ENCODE assay signal across 23 cellular contexts in the genomic region with DNA sequence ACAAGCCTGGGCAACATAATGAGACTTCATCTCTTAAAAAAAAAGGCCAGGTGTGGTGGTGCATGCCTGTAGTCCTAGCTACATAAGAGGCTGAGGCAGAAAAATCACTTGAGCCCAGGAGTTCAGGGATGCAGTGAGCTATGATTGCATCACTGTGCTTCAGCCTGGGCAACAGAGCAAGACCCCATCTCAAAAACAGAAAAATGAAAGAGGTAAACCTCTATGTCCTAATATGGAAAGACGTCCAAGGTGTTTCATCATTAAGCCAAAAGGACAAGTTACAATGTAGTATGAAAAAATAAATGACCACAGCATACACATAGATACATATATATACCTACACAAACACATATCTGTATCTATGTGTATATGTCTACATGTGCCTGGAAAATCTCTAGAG. TPM values are rescaled to one million over a fixed set of nuclear protein-coding genes. Genes with fewer than 3 reads are reported as not detected.
DNase-seq lines count a peak whose midpoint lies in the region; ATAC-seq, FAIRE-seq and TF ChIP-seq lines count a peak whose summit lies in the region.
"Had no signal": no experiment of that assay in that cellular context is flagged by ENCODE, and none has a peak within 500 bp of the region (broad histone marks: within the 10 kb centered on the region; RNA-seq: fewer than 3 reads in every experiment).

No MANE protein-coding gene starts in this region.

- H2BK5ac ChIP-seq in IMR-90 (ENCODE audit: low read depth, low read length, poor library complexity, severe bottlenecking) = no peak overlapping the region

- H3K23ac ChIP-seq in IMR-90 (ENCODE audit: low read depth, low read length) = no peak overlapping the region

- peaks cover 83% of the 10 kb centered on the region for H3K79me2 ChIP-seq in K562 (ENCODE audit: control insufficient read depth, insufficient read depth, low read length)

- no peaks in the 10 kb centered on the region for H3K36me3 Mint-ChIP-seq in HFFc6 (ENCODE audit: low read depth)
- H3K36me3 Mint-ChIP-seq: CD14-positive monocyte; CD4-positive, alpha-beta memory T cell; CD4-positive, CD25-positive, alpha-beta regulatory T cell had no signal

- no peak overlapping the region for H3K56ac ChIP-seq in IMR-90 (ENCODE audit: extremely low read depth, insufficient read depth, low read length)

- CTCF ChIA-PET in HEK293 (lab: Yijun Ruan, JAX) (interaction anchor here (0.7 kb wide), 1 partner anchor 457 kb away, joined by 3 read pairs; no protein-coding TSS in a partner anchor), IMR-90 (lab: Yijun Ruan, JAX) (no interaction called here), K562 (lab: Yijun Ruan, JAX; ENCODE audit: low intra/inter-chr PET ratio) (no interaction called here)

- H3K9me3 ChIP-seq in HEK293 (ENCODE audit: control insufficient read depth, insufficient read depth, low read depth, low read length) (no peaks in the 10 kb centered on the region), IMR-90 (ENCODE audit: control insufficient read depth, insufficient read depth, low read length) (0 out of 2 replicates have a peak, but pooled peaks cover 2% of the 10 kb centered on the region), K562 (replicated peaks; ENCODE audit: control insufficient read depth, insufficient read depth, low read depth, low read length) (no peaks in the 10 kb centered on the region), gastrocnemius medialis (no peaks in the 10 kb centered on the region), MG63 (no peaks in the 10 kb centered on the region)
- H3K9me3 ChIP-seq: BE2C, BLaER1 had no signal

- no peak overlapping the region for H2BK15ac ChIP-seq in IMR-90 (ENCODE audit: low read depth, low read length)

- BruUV-seq in IMR-90 (replicated peaks; lab: Mats Ljungman, UMichigan) (no TSS peak), K562 (replicated peaks; lab: Mats Ljungman, UMichigan) (no TSS peak)

- DNase-seq in IMR-90 (no peak), K562 (ENCODE audit: extremely low read depth in 1 of 4, low spot score in 3 of 4) (no peak), gastrocnemius medialis (no peak), HFFc6 (no peak), MG63 (no peak)
- DNase-seq: 8988T; ACHN; BE2C; C1 segment of cervical spinal cord; CD4-positive, alpha-beta memory T cell; CD4-positive, CD25-positive, alpha-beta regulatory T cell; CD8-positive, alpha-beta memory T cell; COR-L47; GF-D8 had no signal

- ATAC-seq in IMR-90 (ENCODE audit: low read depth) (no peak), K562 (no peak), gastrocnemius medialis (no peak), GM21825 (IDR thresholded peaks at IDR 0.05; ENCODE audit: unreplicated experiment) (no peak)

- H4K8ac ChIP-seq in IMR-90 (ENCODE audit: low read depth in 2 of 2, low read length in 2 of 2) = no peak overlapping the region

- H4K91ac ChIP-seq in IMR-90 (ENCODE audit: insufficient read depth, low read depth, low read length) = no peak overlapping the region

- no peak overlapping the region for H3K14ac ChIP-seq in IMR-90 (replicated peaks; ENCODE audit: low read depth, low read length)

- H4K20me1 ChIP-seq in IMR-90 (ENCODE audit: insufficient read depth, low read length) (no peaks in the 10 kb centered on the region), K562 (replicated peaks; ENCODE audit: control insufficient read depth, insufficient read depth, low read length) (0 out of 2 replicates have a peak, but pooled peaks cover 6% of the 10 kb centered on the region)
- H4K20me1 ChIP-seq: BLaER1 had no signal

- H2AFZ ChIP-seq in IMR-90 (replicated peaks; ENCODE audit: low read length, poor library complexity) = no peak overlapping the region
- H2AFZ ChIP-seq in K562 (ENCODE audit: low read depth, low read length) = no peak overlapping the region

- H3K4me2 ChIP-seq in IMR-90 (ENCODE audit: low read depth, low read length) = no peak overlapping the region
- no peak overlapping the region for H3K4me2 ChIP-seq in K562 (ENCODE audit: insufficient read depth, low read length)
- H3K4me2 ChIP-seq: BLaER1 had no signal

- H4K5ac ChIP-seq in IMR-90 (ENCODE audit: low read depth, low read length) = no peak overlapping the region

- no peak for FAIRE-seq in K562 (lab: Jason Lieb, UNC)
- FAIRE-seq: A204.1, D721Med, G401.6, GM12891, GM19239 had no signal

- H3K4me1 Mint-ChIP-seq in HFFc6 (ENCODE audit: low read depth) = peaks cover 5% of the 10 kb centered on the region
- H3K4me1 Mint-ChIP-seq: CD14-positive monocyte; CD8-positive, alpha-beta memory T cell had no signal

- H3K27me3 Mint-ChIP-seq in HFFc6 (ENCODE audit: insufficient read depth) = peaks cover 45% of the 10 kb centered on the region

- H3K79me1 ChIP-seq in IMR-90 (ENCODE audit: low read depth in 1 of 2, low read length in 2 of 2) = no peaks in the 10 kb centered on the region

- no peak overlapping the region for H3K4ac ChIP-seq in IMR-90 (ENCODE audit: low read depth, low read length)

- in situ Hi-C loops in IMR-90 (cut with MboI; ENCODE audit: low sequenced_read_pairs) = no loop called here
- in situ Hi-C loops in K562 (cut with MboI) = no loop called here
- in situ Hi-C loops in gastrocnemius medialis (cut with MboI; ENCODE audit: low sequenced_read_pairs in 4 of 4) = no loop called here

- no peak overlapping the region for H2BK20ac ChIP-seq in IMR-90 (ENCODE audit: low read depth, low read length)

- no peak for TF ChIP-seq EP300 in K562 (IDR thresholded peaks at IDR 0.05; ENCODE audit: low read length)

- H3K36me3 ChIP-seq in HEK293 (ENCODE audit: control insufficient read depth in 2 of 2, insufficient read depth in 1 of 2, low read length in 2 of 2) (no peaks in the 10 kb centered on the region), IMR-90 (ENCODE audit: control insufficient read depth, insufficient read depth, low read length) (no peaks in the 10 kb centered on the region), K562 (ENCODE audit: control insufficient read depth, insufficient read depth, low read length) (peaks cover 23% of the 10 kb centered on the region), gastrocnemius medialis (no peaks in the 10 kb centered on the region), MG63 (no peaks in the 10 kb centered on the region)
- H3K36me3 ChIP-seq: BE2C, BLaER1 had no signal

- H3K9me3 Mint-ChIP-seq in HFFc6 = no peaks in the 10 kb centered on the region
- H3K9me3 Mint-ChIP-seq: CD4-positive, alpha-beta memory T cell; CD4-positive, CD25-positive, alpha-beta regulatory T cell; CD8-positive, alpha-beta memory T cell had no signal

- no peak overlapping the region for H3K27ac Mint-ChIP-seq in HFFc6
- H3K27ac Mint-ChIP-seq: CD14-positive monocyte; CD4-positive, alpha-beta memory T cell; CD8-positive, alpha-beta memory T cell had no signal

- H3K9me1 ChIP-seq in IMR-90 (ENCODE audit: insufficient read depth, low read length) = no peaks in the 10 kb centered on the region
- no peaks in the 10 kb centered on the region for H3K9me1 ChIP-seq in K562 (ENCODE audit: control insufficient read depth, insufficient read depth, low read length)

- H2AK9ac ChIP-seq in IMR-90 (replicated peaks; ENCODE audit: low read depth, low read length, poor library complexity) = no peak overlapping the region

- no peak for TF ChIP-seq CTCF in HEK293 (tag by site-specific recombination; IDR thresholded peaks at IDR 0.05)
- TF ChIP-seq CTCF in IMR-90 (conservative IDR thresholded peaks at IDR 0.05; ENCODE audit: low read depth, low read length) = no peak
- TF ChIP-seq CTCF in K562 (IDR thresholded peaks at IDR 0.05 in 2 of 3, conservative IDR thresholded peaks at IDR 0.05 in 1 of 3; ENCODE audit: insufficient read depth in 2 of 3, low read depth in 1 of 3, low read length in 3 of 3) = no peak
- TF ChIP-seq CTCF in gastrocnemius medialis (IDR thresholded peaks at IDR 0.05 in 4 of 5, conservative IDR thresholded peaks at IDR 0.05 in 1 of 5) = no peak
- TF ChIP-seq CTCF in HFFc6 (IDR thresholded peaks at IDR 0.05) = no peak

- no peak overlapping the region for H3K18ac ChIP-seq in IMR-90 (ENCODE audit: low read depth, low read length)

- POLR2A ChIA-PET in HEK293 (lab: Yijun Ruan, JAX) (interaction anchor here (0.5 kb wide), 1 partner anchor 488 kb away, joined by 3 read pairs; no protein-coding TSS in a partner anchor), IMR-90 (lab: Charles Lee; ENCODE audit: unreplicated experiment) (no interaction called here), K562 (lab: Yijun Ruan, JAX) (interaction anchor here (0.7 to 2.6 kb wide), 3 partner anchors 14 to 478 kb away, joined by 3 to 13 read pairs (median 3); partner anchors contain the start of gene SPTB)

- dilution Hi-C loops in IMR-90 (cut with HindIII; ENCODE audit: low sequenced_read_pairs, unreplicated experiment) = no loop called here

- H3K27ac ChIP-seq in HEK293 (ENCODE audit: extremely low read depth, low read depth, low read length) = no peak overlapping the region
- no peak overlapping the region for H3K27ac ChIP-seq in IMR-90 (ENCODE audit: insufficient read depth, low read length)
- H3K27ac ChIP-seq in K562 (ENCODE audit: extremely low read depth, low read depth, low read length) = no peak overlapping the region
- peak overlapping the region in 3 of 4 donors; percentile 58 to 99 (median 75) for H3K27ac ChIP-seq in gastrocnemius medialis
- H3K27ac ChIP-seq: BLaER1 had no signal

- TF ChIP-seq POLR2A in IMR-90 (IDR thresholded peaks at IDR 0.05; ENCODE audit: low read depth, low read length) (no peak), K562 (conservative IDR thresholded peaks at IDR 0.05) (no peak), gastrocnemius medialis (IDR thresholded peaks at IDR 0.05) (no peak)

- WGBS in IMR-90 (ENCODE audit: extremely low coverage in 2 of 2, insufficient read length in 1 of 2), 2 experiments = no CpG with 5 or more reads among the region's 1 CpG
- 75% methylated on average over 1 of the region's 1 CpG for WGBS in K562 (ENCODE audit: insufficient coverage, low coverage, missing lambda C conversion rate)

- H3K27me3 ChIP-seq in IMR-90 (ENCODE audit: control insufficient read depth, insufficient read depth, low read length) = peaks cover 66% of the 10 kb centered on the region
- no peaks in the 10 kb centered on the region for H3K27me3 ChIP-seq in K562 (ENCODE audit: control insufficient read depth in 2 of 2, insufficient read depth in 2 of 2, low read length in 2 of 2)
- H3K27me3 ChIP-seq in gastrocnemius medialis = no peaks in the 10 kb centered on the region
- no peaks in the 10 kb centered on the region; the same call in 1 of the 2 replicates for H3K27me3 ChIP-seq in MG63
- H3K27me3 ChIP-seq: BLaER1 had no signal

- TF ChIP-seq RAD21 in IMR-90 (IDR thresholded peaks at IDR 0.05; ENCODE audit: low read length) (no peak), K562 (CRISPR knock-in tag; conservative IDR thresholded peaks at IDR 0.05 in 1 of 2, IDR thresholded peaks at IDR 0.05 in 1 of 2) (no peak)

- intact Hi-C loops in IMR-90 (cut with micrococcal nuclease) (no loop called here), K562 (cut with micrococcal nuclease) (no loop called here), gastrocnemius medialis (cut with DNase I; ENCODE audit: low total_unique reads) (no loop called here)

- no peak overlapping the region for H2BK120ac ChIP-seq in IMR-90 (ENCODE audit: low read depth, low read length)

- H3K4me3 Mint-ChIP-seq in HFFc6 = no peak overlapping the region
- H3K4me3 Mint-ChIP-seq: CD4-positive, alpha-beta memory T cell; CD4-positive, CD25-positive, alpha-beta regulatory T cell; CD8-positive, alpha-beta memory T cell had no signal

- H2AK5ac ChIP-seq in IMR-90 (ENCODE audit: low read depth, low read length) = no peak overlapping the region

- no peak overlapping the region for H3K4me3 ChIP-seq in HEK293 (ENCODE audit: low read depth, low read length)
- H3K4me3 ChIP-seq in IMR-90 (ENCODE audit: insufficient read depth, low read depth, low read length) = no peak overlapping the region
- no peak overlapping the region for H3K4me3 ChIP-seq in K562
- no peak overlapping the region for H3K4me3 ChIP-seq in gastrocnemius medialis
- no peak overlapping the region for H3K4me3 ChIP-seq in MG63
- H3K4me3 ChIP-seq: BLaER1 had no signal

- no peaks in the 10 kb centered on the region for H3K4me1 ChIP-seq in HEK293 (ENCODE audit: control insufficient read depth, insufficient read depth, low read length)
- no peaks in the 10 kb centered on the region for H3K4me1 ChIP-seq in IMR-90 (ENCODE audit: control insufficient read depth, insufficient read depth, low read length)
- peaks cover 0 to 5% of the 10 kb centered on the region in 2 experiments; a peak in 3 of 5 replicates for H3K4me1 ChIP-seq in K562 (replicated peaks in 1 of 2; ENCODE audit: control insufficient read depth in 2 of 2, insufficient read depth in 2 of 2, low read length in 2 of 2)
- H3K4me1 ChIP-seq in gastrocnemius medialis = peaks cover 58 to 81% of the 10 kb centered on the region in 2 donors
- H3K4me1 ChIP-seq: BE2C, BLaER1 had no signal

- no peak overlapping the region for H3K9ac ChIP-seq in IMR-90 (ENCODE audit: low read depth, low read length)
- H3K9ac ChIP-seq in K562 (ENCODE audit: insufficient read depth in 1 of 2, low read depth in 2 of 2, low read length in 2 of 2) = no peak overlapping the region
- H3K9ac ChIP-seq: BLaER1 had no signal

RNA-seq across cellular contexts. Expression of gene SPTB, which starts 15.4 kb away (rescaled TPM):
- total RNA-seq in IMR-90 (2012; rRNA removed) (under 0.01 TPM in 2 replicates), K562 (2014; rRNA removed) (32.9 and 35.4 TPM in 2 replicates), K562 (2014; rRNA removed; fragmentation: Illumina TruSeq; extraction: Trizol) (9.5 and 11.7 TPM in 2 replicates), K562 (2015; rRNA removed; fragmentation: Illumina TruSeq; extraction: Trizol) (10.1 and 11.3 TPM in 2 replicates), K562 (2021) (40.1 and 45.9 TPM in 2 replicates), gastrocnemius medialis (100 to 1,000 TPM; 123 to 554 (median 266) TPM)
- polyA plus RNA-seq in IMR-90 (2012; rRNA removed) (0.03 and 0.07 TPM in 2 replicates), K562 (2011; rRNA removed) (2.0 and 2.8 TPM in 2 replicates), K562 (2014; fragmentation: Illumina TruSeq; extraction: Trizol) (19.1 and 23.1 TPM in 2 replicates), K562 (2014; fragmentation: Nextera tagmentation; extraction: Ambion mirVana) (under 1 TPM; 0.21 to 0.28 TPM), K562 (2014; rRNA removed) (16.9 and 17.1 TPM in 2 replicates)
- polyA plus RNA-seq in IMR-90 (2012; cell fraction: cytosol; rRNA removed) = 0.01 and 0.03 TPM in 2 replicates
- 0.05 and 0.10 TPM in 2 replicates for polyA plus RNA-seq in IMR-90 (2012; cell fraction: nucleus; rRNA removed; ENCODE audit: low replicate concordance)
- 29.4 and 47.6 TPM in 2 replicates for total RNA-seq in K562 (2011; cell fraction: chromatin; rRNA removed; ENCODE audit: low replicate concordance)
- 23.7 and 29.7 TPM in 2 replicates for total RNA-seq in K562 (2011; cell fraction: nucleolus; rRNA removed)
- total RNA-seq in K562 (2011; cell fraction: nucleoplasm; rRNA removed) = 21.8 and 28.9 TPM in 2 replicates
- 2.5 and 4.3 TPM in 2 replicates for polyA plus RNA-seq in K562 (2011; cell fraction: cytosol; rRNA removed)
- polyA plus RNA-seq in K562 (2011; cell fraction: nucleus; rRNA removed) = 5.0 and 12.3 TPM in 2 replicates
- polyA plus RNA-seq in K562 (2012) = 9.6 and 21.1 TPM in 2 replicates
- 3.7 and 6.3 TPM in 2 replicates for polyA minus RNA-seq in K562 (2011; rRNA and poly(A)+ RNA removed)
- 15.0 and 16.0 TPM in 2 replicates for polyA minus RNA-seq in K562 (2011; cell fraction: cytosol; rRNA and poly(A)+ RNA removed)
- 4.1 and 4.7 TPM in 2 replicates for polyA minus RNA-seq in K562 (2011; cell fraction: nucleus; rRNA and poly(A)+ RNA removed)
- total RNA-seq in HFFc6 (2021; fragmentation: NEBNext Ultra II Directional; extraction: Animal tissue kit (Norgen Biotek cat#: 25700)) = 1 to 10 TPM in 1 of 6 experiments, under 1 TPM in 5; 0.58 to 1.1 (median 0.72) TPM
- 0.13 TPM in 1 of 2 replicates, not detected in the other for total RNA-seq in MG63 (2014; rRNA removed; shearing (Covaris generic); ENCODE audit: low replicate concordance)
- polyA plus RNA-seq: CD14-positive monocyte had no signal

RNA-seq across cellular contexts. Expression of gene CHURC1, which starts 50.0 kb away (rescaled TPM):
- total RNA-seq in IMR-90 (2012; rRNA removed) (38.0 and 51.9 TPM in 2 replicates), K562 (2014; rRNA removed) (27.3 and 29.6 TPM in 2 replicates), K562 (2014; rRNA removed; fragmentation: Illumina TruSeq; extraction: Trizol) (83.4 and 85.1 TPM in 2 replicates), K562 (2015; rRNA removed; fragmentation: Illumina TruSeq; extraction: Trizol) (42.7 and 45.6 TPM in 2 replicates), K562 (2021) (38.7 and 44.5 TPM in 2 replicates), gastrocnemius medialis (100 to 1,000 TPM in 1 of 4 donors, 10 to 100 TPM in 3; 47.9 to 108 (median 79.6) TPM)
- polyA plus RNA-seq in IMR-90 (2012; rRNA removed) (65.1 and 69.5 TPM in 2 replicates), K562 (2011; rRNA removed) (90.3 and 106 TPM in 2 replicates), K562 (2014; fragmentation: Illumina TruSeq; extraction: Trizol) (43.3 and 45.2 TPM in 2 replicates), K562 (2014; fragmentation: Nextera tagmentation; extraction: Ambion mirVana) (100 to 1,000 TPM; 223 to 239 TPM), K562 (2014; rRNA removed) (33.6 and 42.5 TPM in 2 replicates)
- polyA plus RNA-seq in IMR-90 (2012; cell fraction: cytosol; rRNA removed) = 7.7 and 33.2 TPM in 2 replicates
- 2.5 and 15.1 TPM in 2 replicates for polyA plus RNA-seq in IMR-90 (2012; cell fraction: nucleus; rRNA removed; ENCODE audit: low replicate concordance)
- 20.7 and 44.8 TPM in 2 replicates for total RNA-seq in K562 (2011; cell fraction: chromatin; rRNA removed; ENCODE audit: low replicate concordance)
- total RNA-seq in K562 (2011; cell fraction: nucleolus; rRNA removed) = 12.2 and 14.9 TPM in 2 replicates
- total RNA-seq in K562 (2011; cell fraction: nucleoplasm; rRNA removed) = 36.7 and 52.4 TPM in 2 replicates
- 19.7 and 50.2 TPM in 2 replicates for polyA plus RNA-seq in K562 (2011; cell fraction: cytosol; rRNA removed)
- polyA plus RNA-seq in K562 (2011; cell fraction: nucleus; rRNA removed) = 17.4 and 27.1 TPM in 2 replicates
- 24.0 and 41.3 TPM in 2 replicates for polyA plus RNA-seq in K562 (2012)
- 19.0 and 19.5 TPM in 2 replicates for polyA minus RNA-seq in K562 (2011; rRNA and poly(A)+ RNA removed)
- 7.2 and 11.5 TPM in 2 replicates for polyA minus RNA-seq in K562 (2011; cell fraction: cytosol; rRNA and poly(A)+ RNA removed)
- polyA minus RNA-seq in K562 (2011; cell fraction: nucleus; rRNA and poly(A)+ RNA removed) = 11.2 and 26.0 TPM in 2 replicates
- total RNA-seq in HFFc6 (2021; fragmentation: NEBNext Ultra II Directional; extraction: Animal tissue kit (Norgen Biotek cat#: 25700)) = 10 to 100 TPM; 51.9 to 63.3 (median 59.2) TPM
- 12.3 and 15.7 TPM in 2 replicates for total RNA-seq in MG63 (2014; rRNA removed; shearing (Covaris generic); ENCODE audit: low replicate concordance)

Comparison
In these comparisons a context has a peak if more than half of its experiments do, and no peak if none do; other contexts are left out.
1. H3K27ac ChIP-seq: peak in gastrocnemius medialis (3 of 4); none in HEK293 (single experiment), IMR-90 (single experiment) and K562 (single experiment).
2. Of the 44 proteins assayed by ChIP-seq in both K562 and HEK293: peak only in K562: none; only in HEK293: none; in both: ZNF121; in neither: 43.